ENCODE assay signal across 9 cellular contexts in genomic region chr14:69822456-69822855, GRCh38. TPM values are rescaled to one million over a fixed set of nuclear protein-coding genes. Genes with fewer than 3 reads are reported as not detected.
"Had no signal": no experiment of that assay in that cellular context is flagged by ENCODE, and none has a peak within 500 bp of the region (broad histone marks: within the 10 kb centered on the region; RNA-seq: fewer than 3 reads in every experiment).

No MANE protein-coding gene starts in this region.

- H3K4me3 ChIP-seq: GM12878 had no signal

- FAIRE-seq: G401.6, GM12878, GM12891, GM12892, GM18507, GM19239 had no signal

- ATAC-seq: GM12878 had no signal

- DNase-seq: GDM1, GF-D8 had no signal

RNA-seq across cellular contexts. Expression of gene SLC10A1, which starts 25.4 kb away (rescaled TPM):
- total RNA-seq: G401, GM12878 had no signal

RNA-seq across cellular contexts. Expression of gene SMOC1, which starts 56.8 kb away (rescaled TPM):
- total RNA-seq: G401 had no signal
